1 cellular context compared by ENCODE assay signal in the genomic region with DNA sequence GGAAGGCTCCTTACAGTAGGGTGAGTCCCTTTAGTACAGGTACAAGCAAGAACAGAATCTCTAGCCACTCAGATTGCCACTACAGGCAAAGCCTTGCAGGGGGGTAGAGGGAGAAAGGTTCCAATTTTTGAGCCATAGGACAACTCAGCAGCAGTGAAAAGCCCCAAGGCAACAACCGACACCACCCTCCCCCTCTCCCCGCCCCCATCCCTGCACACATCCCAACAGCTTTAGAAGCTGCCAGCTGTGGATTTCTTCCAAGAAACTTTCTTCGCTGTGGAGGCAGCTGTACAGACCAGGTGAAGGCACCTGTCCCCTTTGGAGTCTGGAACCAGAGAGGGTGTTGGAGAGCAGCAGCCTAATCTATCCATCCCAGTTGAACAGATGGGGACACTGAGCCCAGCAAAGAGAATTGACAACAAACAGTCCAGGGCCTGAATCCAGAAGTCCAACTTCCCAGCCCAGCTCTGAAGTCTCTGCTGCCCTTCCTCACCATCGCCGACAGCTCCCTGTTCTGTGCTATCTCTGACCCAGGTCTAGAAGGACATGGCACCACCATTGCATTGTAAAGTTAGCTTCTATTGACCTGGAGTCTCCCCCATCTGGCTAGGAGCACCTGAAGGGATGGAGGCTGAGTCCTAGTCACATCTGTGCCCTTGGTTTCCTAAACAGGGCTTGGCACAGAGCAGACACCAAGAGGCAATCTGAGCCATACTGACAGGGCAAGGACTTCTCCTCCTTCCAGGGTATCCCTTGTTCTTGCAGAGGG.
TF ChIP-seq lines count a peak whose summit lies in the region.

No MANE protein-coding gene starts in this region.

TF ChIP-seq in GM23338, 12 proteins besides CTCF, POLR2A, EP300 and RAD21 (continued from another document):
- TF ChIP-seq, protein P1, sequence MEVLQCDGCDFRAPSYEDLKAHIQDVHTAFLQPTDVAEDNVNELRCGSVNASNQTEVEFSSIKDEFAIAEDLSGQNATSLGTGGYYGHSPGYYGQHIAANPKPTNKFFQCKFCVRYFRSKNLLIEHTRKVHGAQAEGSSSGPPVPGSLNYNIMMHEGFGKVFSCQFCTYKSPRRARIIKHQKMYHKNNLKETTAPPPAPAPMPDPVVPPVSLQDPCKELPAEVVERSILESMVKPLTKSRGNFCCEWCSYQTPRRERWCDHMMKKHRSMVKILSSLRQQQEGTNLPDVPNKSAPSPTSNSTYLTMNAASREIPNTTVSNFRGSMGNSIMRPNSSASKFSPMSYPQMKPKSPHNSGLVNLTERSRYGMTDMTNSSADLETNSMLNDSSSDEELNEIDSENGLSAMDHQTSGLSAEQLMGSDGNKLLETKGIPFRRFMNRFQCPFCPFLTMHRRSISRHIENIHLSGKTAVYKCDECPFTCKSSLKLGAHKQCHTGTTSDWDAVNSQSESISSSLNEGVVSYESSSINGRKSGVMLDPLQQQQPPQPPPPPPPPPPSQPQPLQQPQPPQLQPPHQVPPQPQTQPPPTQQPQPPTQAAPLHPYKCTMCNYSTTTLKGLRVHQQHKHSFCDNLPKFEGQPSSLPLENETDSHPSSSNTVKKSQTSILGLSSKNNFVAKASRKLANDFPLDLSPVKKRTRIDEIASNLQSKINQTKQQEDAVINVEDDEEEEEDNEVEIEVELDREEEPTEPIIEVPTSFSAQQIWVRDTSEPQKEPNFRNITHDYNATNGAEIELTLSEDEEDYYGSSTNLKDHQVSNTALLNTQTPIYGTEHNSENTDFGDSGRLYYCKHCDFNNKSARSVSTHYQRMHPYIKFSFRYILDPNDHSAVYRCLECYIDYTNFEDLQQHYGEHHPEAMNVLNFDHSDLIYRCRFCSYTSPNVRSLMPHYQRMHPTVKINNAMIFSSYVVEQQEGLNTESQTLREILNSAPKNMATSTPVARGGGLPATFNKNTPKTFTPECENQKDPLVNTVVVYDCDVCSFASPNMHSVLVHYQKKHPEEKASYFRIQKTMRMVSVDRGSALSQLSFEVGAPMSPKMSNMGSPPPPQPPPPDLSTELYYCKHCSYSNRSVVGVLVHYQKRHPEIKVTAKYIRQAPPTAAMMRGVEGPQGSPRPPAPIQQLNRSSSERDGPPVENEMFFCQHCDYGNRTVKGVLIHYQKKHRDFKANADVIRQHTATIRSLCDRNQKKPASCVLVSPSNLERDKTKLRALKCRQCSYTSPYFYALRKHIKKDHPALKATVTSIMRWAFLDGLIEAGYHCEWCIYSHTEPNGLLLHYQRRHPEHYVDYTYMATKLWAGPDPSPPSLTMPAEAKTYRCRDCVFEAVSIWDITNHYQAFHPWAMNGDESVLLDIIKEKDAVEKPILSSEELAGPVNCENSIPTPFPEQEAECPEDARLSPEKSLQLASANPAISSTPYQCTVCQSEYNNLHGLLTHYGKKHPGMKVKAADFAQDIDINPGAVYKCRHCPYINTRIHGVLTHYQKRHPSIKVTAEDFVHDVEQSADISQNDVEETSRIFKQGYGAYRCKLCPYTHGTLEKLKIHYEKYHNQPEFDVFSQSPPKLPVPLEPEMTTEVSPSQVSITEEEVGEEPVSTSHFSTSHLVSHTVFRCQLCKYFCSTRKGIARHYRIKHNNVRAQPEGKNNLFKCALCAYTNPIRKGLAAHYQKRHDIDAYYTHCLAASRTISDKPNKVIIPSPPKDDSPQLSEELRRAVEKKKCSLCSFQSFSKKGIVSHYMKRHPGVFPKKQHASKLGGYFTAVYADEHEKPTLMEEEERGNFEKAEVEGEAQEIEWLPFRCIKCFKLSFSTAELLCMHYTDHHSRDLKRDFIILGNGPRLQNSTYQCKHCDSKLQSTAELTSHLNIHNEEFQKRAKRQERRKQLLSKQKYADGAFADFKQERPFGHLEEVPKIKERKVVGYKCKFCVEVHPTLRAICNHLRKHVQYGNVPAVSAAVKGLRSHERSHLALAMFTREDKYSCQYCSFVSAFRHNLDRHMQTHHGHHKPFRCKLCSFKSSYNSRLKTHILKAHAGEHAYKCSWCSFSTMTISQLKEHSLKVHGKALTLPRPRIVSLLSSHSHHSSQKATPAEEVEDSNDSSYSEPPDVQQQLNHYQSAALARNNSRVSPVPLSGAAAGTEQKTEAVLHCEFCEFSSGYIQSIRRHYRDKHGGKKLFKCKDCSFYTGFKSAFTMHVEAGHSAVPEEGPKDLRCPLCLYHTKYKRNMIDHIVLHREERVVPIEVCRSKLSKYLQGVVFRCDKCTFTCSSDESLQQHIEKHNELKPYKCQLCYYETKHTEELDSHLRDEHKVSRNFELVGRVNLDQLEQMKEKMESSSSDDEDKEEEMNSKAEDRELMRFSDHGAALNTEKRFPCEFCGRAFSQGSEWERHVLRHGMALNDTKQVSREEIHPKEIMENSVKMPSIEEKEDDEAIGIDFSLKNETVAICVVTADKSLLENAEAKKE (CRISPR knock-in tag; IDR thresholded peaks at IDR 0.05): no peak
- no peak for TF ChIP-seq POLR2AphosphoS5 (IDR thresholded peaks at IDR 0.05; ENCODE audit: low read depth)
- TF ChIP-seq, protein P2, sequence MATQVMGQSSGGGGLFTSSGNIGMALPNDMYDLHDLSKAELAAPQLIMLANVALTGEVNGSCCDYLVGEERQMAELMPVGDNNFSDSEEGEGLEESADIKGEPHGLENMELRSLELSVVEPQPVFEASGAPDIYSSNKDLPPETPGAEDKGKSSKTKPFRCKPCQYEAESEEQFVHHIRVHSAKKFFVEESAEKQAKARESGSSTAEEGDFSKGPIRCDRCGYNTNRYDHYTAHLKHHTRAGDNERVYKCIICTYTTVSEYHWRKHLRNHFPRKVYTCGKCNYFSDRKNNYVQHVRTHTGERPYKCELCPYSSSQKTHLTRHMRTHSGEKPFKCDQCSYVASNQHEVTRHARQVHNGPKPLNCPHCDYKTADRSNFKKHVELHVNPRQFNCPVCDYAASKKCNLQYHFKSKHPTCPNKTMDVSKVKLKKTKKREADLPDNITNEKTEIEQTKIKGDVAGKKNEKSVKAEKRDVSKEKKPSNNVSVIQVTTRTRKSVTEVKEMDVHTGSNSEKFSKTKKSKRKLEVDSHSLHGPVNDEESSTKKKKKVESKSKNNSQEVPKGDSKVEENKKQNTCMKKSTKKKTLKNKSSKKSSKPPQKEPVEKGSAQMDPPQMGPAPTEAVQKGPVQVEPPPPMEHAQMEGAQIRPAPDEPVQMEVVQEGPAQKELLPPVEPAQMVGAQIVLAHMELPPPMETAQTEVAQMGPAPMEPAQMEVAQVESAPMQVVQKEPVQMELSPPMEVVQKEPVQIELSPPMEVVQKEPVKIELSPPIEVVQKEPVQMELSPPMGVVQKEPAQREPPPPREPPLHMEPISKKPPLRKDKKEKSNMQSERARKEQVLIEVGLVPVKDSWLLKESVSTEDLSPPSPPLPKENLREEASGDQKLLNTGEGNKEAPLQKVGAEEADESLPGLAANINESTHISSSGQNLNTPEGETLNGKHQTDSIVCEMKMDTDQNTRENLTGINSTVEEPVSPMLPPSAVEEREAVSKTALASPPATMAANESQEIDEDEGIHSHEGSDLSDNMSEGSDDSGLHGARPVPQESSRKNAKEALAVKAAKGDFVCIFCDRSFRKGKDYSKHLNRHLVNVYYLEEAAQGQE (IDR thresholded peaks at IDR 0.05; ENCODE audit: unreplicated experiment): no peak
- TF ChIP-seq, protein P3, sequence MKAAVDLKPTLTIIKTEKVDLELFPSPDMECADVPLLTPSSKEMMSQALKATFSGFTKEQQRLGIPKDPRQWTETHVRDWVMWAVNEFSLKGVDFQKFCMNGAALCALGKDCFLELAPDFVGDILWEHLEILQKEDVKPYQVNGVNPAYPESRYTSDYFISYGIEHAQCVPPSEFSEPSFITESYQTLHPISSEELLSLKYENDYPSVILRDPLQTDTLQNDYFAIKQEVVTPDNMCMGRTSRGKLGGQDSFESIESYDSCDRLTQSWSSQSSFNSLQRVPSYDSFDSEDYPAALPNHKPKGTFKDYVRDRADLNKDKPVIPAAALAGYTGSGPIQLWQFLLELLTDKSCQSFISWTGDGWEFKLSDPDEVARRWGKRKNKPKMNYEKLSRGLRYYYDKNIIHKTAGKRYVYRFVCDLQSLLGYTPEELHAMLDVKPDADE (IDR thresholded peaks at IDR 0.05): no peak
- no peak for TF ChIP-seq JUNB (IDR thresholded peaks at IDR 0.05; ENCODE audit: unreplicated experiment)
- no peak for TF ChIP-seq CREB1 (CRISPR knock-in tag; IDR thresholded peaks at IDR 0.05; ENCODE audit: low read depth)
- TF ChIP-seq EZH2 (IDR thresholded peaks at IDR 0.05; ENCODE audit: low read depth, unreplicated experiment): no peak
